ENCODE assay signal across 9 cellular contexts in genomic region chr2:22697054-22697453, GRCh38.
"Had no signal": no experiment of that assay in that cellular context is flagged by ENCODE, and none has a peak within 500 bp of the region (broad histone marks: within the 10 kb centered on the region; RNA-seq: fewer than 3 reads in every experiment).

No MANE protein-coding gene starts in this region.

- H3K4me3 ChIP-seq: GM23248, HAP-1 had no signal

- H3K27ac ChIP-seq: GM23248, HL-60 had no signal

- H3K36me3 ChIP-seq: HAP-1 had no signal

- H3K4me1 Mint-ChIP-seq: IgD-negative memory B cell had no signal

- H3K27ac Mint-ChIP-seq: HFFc6, IgD-negative memory B cell had no signal

- H3K27me3 Mint-ChIP-seq: IgD-negative memory B cell had no signal

- H3K9ac ChIP-seq: GM23248 had no signal

- DNase-seq: GM23248, GOT3, H7, HFFc6 had no signal

- H2AFZ ChIP-seq: GM23248 had no signal

- H3K4me3 Mint-ChIP-seq: HFFc6, IgD-negative memory B cell had no signal

- H3K9me3 ChIP-seq: HAP-1 had no signal

- ATAC-seq: HCT116, HepG2 had no signal

- H3K9me3 Mint-ChIP-seq: IgD-negative memory B cell had no signal
